11 cellular contexts compared by ENCODE assay signal in genomic region chr17:80812362-80813088, GRCh38.
DNase-seq lines count a peak whose midpoint lies in the region; ATAC-seq lines count a peak whose summit lies in the region.
"Had no signal": no experiment of that assay in that cellular context is flagged by ENCODE, and none has a peak within 500 bp of the region (broad histone marks: within the 10 kb centered on the region; RNA-seq: fewer than 3 reads in every experiment).

No MANE protein-coding gene starts in this region.

- peak; percentile 53 for DNase-seq in cardiac septum (ENCODE audit: low spot score)
- DNase-seq in Right ventricle myocardium inferior (ENCODE audit: missing footprints) = no peak
- peak; percentile 17 for DNase-seq in activated naive CD8-positive, alpha-beta T cell treated with anti-CD3 and anti-CD28 coated beads, Interleukin-2, amount 10 ng/mL, durations not matched to agents 7 days and 5 days
- DNase-seq: activated B cell treated with CpG ODN at 0.5 μM for 24 hours; effector CD4-positive, alpha-beta T cell; kidney glomerular epithelial cell had no signal

- intact Hi-C loops in cardiac septum (cut with DNase I) (no loop called here), Right ventricle myocardium inferior (cut with DNase I) (no loop called here)

- H3K27ac Mint-ChIP-seq in activated naive CD8-positive, alpha-beta T cell treated with anti-CD3 and anti-CD28 coated beads, Interleukin-2, amount 10 ng/mL, durations not matched to agents 7 days and 5 days = peak overlapping the region; percentile 90
- H3K27ac Mint-ChIP-seq in stimulated activated memory B cell treated with anti-CD40 and anti-IgM and Interleukin-4, amounts not matched to agents 10 μg/mL and 1 μg/mL and 100 μg/mL, for 72 hours = peak overlapping the region; percentile 57

- peaks cover 41% of the 10 kb centered on the region for H3K36me3 Mint-ChIP-seq in activated naive CD8-positive, alpha-beta T cell treated with anti-CD3 and anti-CD28 coated beads, Interleukin-2, amount 10 ng/mL, durations not matched to agents 7 days and 5 days
- H3K36me3 Mint-ChIP-seq in stimulated activated memory B cell treated with anti-CD40 and anti-IgM and Interleukin-4, amounts not matched to agents 10 μg/mL and 1 μg/mL and 100 μg/mL, for 72 hours = peaks cover 48% of the 10 kb centered on the region

- no peaks in the 10 kb centered on the region for H3K27me3 Mint-ChIP-seq in activated naive CD8-positive, alpha-beta T cell treated with anti-CD3 and anti-CD28 coated beads, Interleukin-2, amount 10 ng/mL, durations not matched to agents 7 days and 5 days
- no peaks in the 10 kb centered on the region for H3K27me3 Mint-ChIP-seq in stimulated activated memory B cell treated with anti-CD40 and anti-IgM and Interleukin-4, amounts not matched to agents 10 μg/mL and 1 μg/mL and 100 μg/mL, for 72 hours
- H3K27me3 Mint-ChIP-seq: activated B cell treated with CpG ODN at 0.5 μM for 24 hours had no signal

- H3K9me3 Mint-ChIP-seq in activated naive CD8-positive, alpha-beta T cell treated with anti-CD3 and anti-CD28 coated beads, Interleukin-2, amount 10 ng/mL, durations not matched to agents 7 days and 5 days = peaks cover 6% of the 10 kb centered on the region
- peaks cover 2% of the 10 kb centered on the region for H3K9me3 Mint-ChIP-seq in stimulated activated memory B cell treated with anti-CD40 and anti-IgM and Interleukin-4, amounts not matched to agents 10 μg/mL and 1 μg/mL and 100 μg/mL, for 72 hours
- H3K9me3 Mint-ChIP-seq: activated B cell treated with CpG ODN at 0.5 μM for 24 hours had no signal

- H3K4me1 Mint-ChIP-seq in activated naive CD8-positive, alpha-beta T cell treated with anti-CD3 and anti-CD28 coated beads, Interleukin-2, amount 10 ng/mL, durations not matched to agents 7 days and 5 days = peaks cover 41% of the 10 kb centered on the region
- peaks cover 19% of the 10 kb centered on the region for H3K4me1 Mint-ChIP-seq in stimulated activated memory B cell treated with anti-CD40 and anti-IgM and Interleukin-4, amounts not matched to agents 10 μg/mL and 1 μg/mL and 100 μg/mL, for 72 hours

- ATAC-seq in Right ventricle myocardium inferior (no peak), HG02852 (IDR thresholded peaks at IDR 0.05; ENCODE audit: unreplicated experiment) (no peak), GM18868 (IDR thresholded peaks at IDR 0.05; ENCODE audit: unreplicated experiment) (no peak), HG03025 (IDR thresholded peaks at IDR 0.05; ENCODE audit: low FRiP score, unreplicated experiment) (no peak)
- peak; percentile 74 to 83 for ATAC-seq in activated CD4-positive, CD25-positive, alpha-beta regulatory T cell treated with anti-CD3 and anti-CD28 coated beads, Interleukin-2, amount 50 U/mL, for 24 hours
- ATAC-seq in activated naive CD8-positive, alpha-beta T cell treated with anti-CD3 and anti-CD28 coated beads, Interleukin-2, amount 10 ng/mL, durations not matched to agents 7 days and 5 days (ENCODE audit: low read depth) = no peak
- no peak for ATAC-seq in stimulated activated memory B cell treated with anti-CD40 and anti-IgM and Interleukin-4, amounts not matched to agents 10 μg/mL and 1 μg/mL and 100 μg/mL, for 72 hours

- H3K4me3 Mint-ChIP-seq in activated naive CD8-positive, alpha-beta T cell treated with anti-CD3 and anti-CD28 coated beads, Interleukin-2, amount 10 ng/mL, durations not matched to agents 7 days and 5 days = no peak overlapping the region
- no peak overlapping the region for H3K4me3 Mint-ChIP-seq in stimulated activated memory B cell treated with anti-CD40 and anti-IgM and Interleukin-4, amounts not matched to agents 10 μg/mL and 1 μg/mL and 100 μg/mL, for 72 hours
- H3K4me3 Mint-ChIP-seq: activated B cell treated with CpG ODN at 0.5 μM for 24 hours had no signal

- POLR2A ChIA-PET in activated naive CD8-positive, alpha-beta T cell treated with anti-CD3 and anti-CD28 coated beads, Interleukin-2, amount 10 ng/mL, durations not matched to agents 7 days and 5 days (lab: Charles Lee) = interaction anchor here (1.5 to 2.4 kb wide), 2 partner anchors 22 to 32 kb away, joined by 5 to 10 read pairs; no protein-coding TSS in a partner anchor

Comparison
In these comparisons a context has a peak if more than half of its experiments do, and no peak if none do; other contexts are left out.
1. ATAC-seq: peak in activated CD4-positive, CD25-positive, alpha-beta regulatory T cell treated with anti-CD3 and anti-CD28 coated beads, Interleukin-2, amount 50 U/mL, for 24 hours (2 of 2); none in Right ventricle myocardium inferior (single experiment), activated naive CD8-positive, alpha-beta T cell treated with anti-CD3 and anti-CD28 coated beads, Interleukin-2, amount 10 ng/mL, durations not matched to agents 7 days and 5 days (single experiment), stimulated activated memory B cell treated with anti-CD40 and anti-IgM and Interleukin-4, amounts not matched to agents 10 μg/mL and 1 μg/mL and 100 μg/mL, for 72 hours (single experiment), HG02852 (single experiment), GM18868 (single experiment) and HG03025 (single experiment).